8 cellular contexts compared by ENCODE assay signal in genomic region chr6:125986295-125986955, GRCh38. TPM values are rescaled to one million over a fixed set of nuclear protein-coding genes. Genes with fewer than 3 reads are reported as not detected.
DNase-seq lines count a peak whose midpoint lies in the region; ATAC-seq lines count a peak whose summit lies in the region.

TRMT11 (plus strand) TSS chr6:125986540; CDS start chr6:125986551, 11 bp downstream.

- no peaks in the 10 kb centered on the region for H3K27me3 ChIP-seq in skeletal muscle tissue (ENCODE audit: control insufficient read depth in 3 of 3, insufficient read depth in 3 of 3, low read length in 3 of 3)

- peaks cover 7 to 22% (median 10%) of the 10 kb centered on the region in 3 donors for H3K4me1 ChIP-seq in skeletal muscle tissue (ENCODE audit: control insufficient read depth in 3 of 3, insufficient read depth in 3 of 3, low read length in 3 of 3)

- H3K4me3 ChIP-seq in iPS-18c (ENCODE audit: insufficient read depth, low read depth, low read length) (peak within 1 kb of the TSS; percentile 92), skeletal muscle tissue (ENCODE audit: low read length in 3 of 3) (peak within 1 kb of the TSS; percentile 87 to 94 (median 90))

- H3K36me3 ChIP-seq in skeletal muscle tissue (ENCODE audit: control insufficient read depth in 3 of 3, insufficient read depth in 3 of 3, low read length in 3 of 3) = peaks cover 0 to 4% (median 0%) of the 10 kb centered on the region in 3 donors

- DNase-seq in 8988T (peak; percentile 70), NCI-H2081 treated with DMSO at 0.1 percent for 48 hours (lab: John Stamatoyannopoulos, UW) (peak; percentile 59), UCSD-AML1 (lab: John Stamatoyannopoulos, UW; ENCODE audit: unreplicated experiment) (peak; percentile 89), brain pericyte (ENCODE audit: low read depth, low spot score) (peak; percentile 40)

- peak within 1 kb of the TSS; percentile 76 for H3K27ac ChIP-seq in skeletal muscle tissue (ENCODE audit: low read depth, low read length)

- ATAC-seq in GM18519 (IDR thresholded peaks at IDR 0.05; ENCODE audit: low FRiP score, unreplicated experiment) (peak; percentile 94), HG03045 (IDR thresholded peaks at IDR 0.05; ENCODE audit: unreplicated experiment) (peak; percentile 98)

- no peaks in the 10 kb centered on the region for H3K9me3 ChIP-seq in iPS-18c (ENCODE audit: control insufficient read depth, insufficient read depth, low read length)
- H3K9me3 ChIP-seq in skeletal muscle tissue (ENCODE audit: control insufficient read depth in 3 of 3, low read length in 3 of 3) = no peaks in the 10 kb centered on the region

- H3K9ac ChIP-seq in skeletal muscle tissue (ENCODE audit: low read depth in 1 of 3, low read length in 3 of 3) = peak within 1 kb of the TSS; percentile 82 to 97 (median 89)

RNA-seq across cellular contexts. Expression of gene TRMT11, which starts in this region (rescaled TPM):
- 21.4 TPM for total RNA-seq in skeletal muscle tissue

Comparison
In these comparisons a context has a peak if more than half of its experiments do, and no peak if none do; other contexts are left out.
1. Peak in every context shown above with its lines: DNase-seq, ATAC-seq, H3K4me3 ChIP-seq and H3K27ac ChIP-seq.